In the genomic region with DNA sequence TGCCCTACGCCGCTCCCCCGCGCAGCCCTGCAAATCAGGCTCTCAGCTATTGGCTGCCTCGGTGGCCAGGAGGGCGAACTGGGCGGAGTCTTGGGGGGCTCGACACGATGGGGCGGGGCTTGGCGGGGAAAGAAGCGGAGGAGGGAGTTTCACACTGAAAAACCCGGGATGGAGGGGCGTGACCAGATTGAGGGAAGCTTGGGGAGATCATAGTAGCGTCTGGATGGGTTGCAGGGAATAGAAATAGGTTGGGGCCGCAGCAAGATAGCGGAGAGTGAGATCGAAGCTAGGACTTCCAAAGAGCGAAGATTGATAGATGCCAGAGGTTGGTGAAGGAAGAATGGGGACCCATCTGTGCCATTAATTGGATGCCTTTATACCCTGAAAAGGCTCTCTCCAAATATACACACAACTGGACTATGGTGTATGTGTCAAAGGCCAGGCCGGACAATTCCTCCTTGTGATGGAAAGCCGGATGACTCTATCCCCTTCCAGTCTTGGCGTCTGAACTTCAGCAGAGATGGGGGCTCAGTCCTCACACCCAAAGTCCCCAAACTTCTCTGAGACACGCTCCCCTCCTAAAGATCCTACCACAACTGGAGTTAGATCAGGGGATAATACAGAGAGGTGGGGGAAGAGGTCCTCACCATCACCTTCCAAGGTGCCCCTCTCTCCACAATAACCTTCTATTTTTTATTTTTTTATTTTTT, we compare ENCODE assay signal across 8 cellular contexts. TPM values are rescaled to one million over a fixed set of nuclear protein-coding genes. Genes with fewer than 3 reads are reported as not detected.
DNase-seq lines count a peak whose midpoint lies in the region; ATAC-seq and TF ChIP-seq lines count a peak whose summit lies in the region.

No MANE protein-coding gene starts in this region.

- H3K4me3 Mint-ChIP-seq in brain: peak overlapping the region; percentile 84 to 88 (median 88)
- peak overlapping the region; percentile 55 to 81 (median 76) for H3K4me3 Mint-ChIP-seq in immature natural killer cell

- peaks cover 37% of the 10 kb centered on the region for H3K4me1 Mint-ChIP-seq in brain
- H3K4me1 Mint-ChIP-seq in immature natural killer cell: peaks cover 6 to 13% of the 10 kb centered on the region in 2 donors

- H3K27me3 Mint-ChIP-seq in brain: peaks cover 58% of the 10 kb centered on the region
- H3K27me3 Mint-ChIP-seq in immature natural killer cell (ENCODE audit: low read depth in 3 of 3): peaks cover 13 to 21% (median 18%) of the 10 kb centered on the region in 3 donors

- TF ChIP-seq CTCF in brain (conservative IDR thresholded peaks at IDR 0.05): no peak

- H3K27ac Mint-ChIP-seq in brain (peak overlapping the region; percentile 34 to 68 (median 51)), immature natural killer cell (no peak overlapping the region)

- DNase-seq in NCI-H1436 (lab: John Stamatoyannopoulos, UW) (peak; percentile 85), NCI-H1436 treated with DMSO at 0.1 percent for 48 hours (lab: John Stamatoyannopoulos, UW) (no peak), SHP77 treated with DMSO at 0.1 percent for 48 hours (lab: John Stamatoyannopoulos, UW) (peak; percentile 36), immature natural killer cell (peak; percentile 24 to 31 (median 28))
- peak; percentile 45 for DNase-seq in stimulated activated CD4-positive, alpha-beta T cell treated with anti-CD3 and anti-CD28 coated beads, Interleukin-4, amount 100 ng/mL, for 24 hours

- ATAC-seq in HG02623 (IDR thresholded peaks at IDR 0.05; ENCODE audit: unreplicated experiment): no peak
- ATAC-seq in GM18511 (IDR thresholded peaks at IDR 0.05; ENCODE audit: unreplicated experiment): no peak

- H3K36me3 Mint-ChIP-seq in brain (no peaks in the 10 kb centered on the region), immature natural killer cell (no peaks in the 10 kb centered on the region)

- H3K9me3 Mint-ChIP-seq in brain (peaks cover 0 to 4% (median 0%) of the 10 kb centered on the region in 5 experiments), immature natural killer cell (no peaks in the 10 kb centered on the region)

RNA-seq across cellular contexts. Expression of a gene that starts 0.4 kb away (rescaled TPM):
- polyA plus RNA-seq in brain (ENCODE audit: insufficient read depth, low read depth, low replicate concordance): 19.5 TPM
- not detected for polyA plus RNA-seq in immature natural killer cell

RNA-seq across cellular contexts. Expression of a gene that starts 26.0 kb away (rescaled TPM):
- polyA plus RNA-seq in brain (ENCODE audit: insufficient read depth, low read depth, low replicate concordance) (2,935 TPM), immature natural killer cell (1,000 to 10,000 TPM; 1,129 to 1,798 (median 1,451) TPM)

RNA-seq across cellular contexts. Expression of a gene that starts 28.7 kb away (rescaled TPM):
- polyA plus RNA-seq in brain (ENCODE audit: insufficient read depth, low read depth, low replicate concordance) (20.8 TPM), immature natural killer cell (1 to 10 TPM in 1 of 3 donors, under 1 TPM in 1, not detected in 1; 0.48 to 5.0 TPM)

Comparison
In these comparisons a context has a peak if more than half of its experiments do, and no peak if none do; other contexts are left out.
1. H3K27ac Mint-ChIP-seq: peak in brain (5 of 5); none in immature natural killer cell (0 of 6).
2. RNA of a gene that starts 0.4 kb away (polyA plus RNA-seq): 19.5 TPM in brain (single experiment); not detected in immature natural killer cell; every median in the first group is over 10 times any median in the second.